Comparison of ENCODE assay signal across 8 cellular contexts in genomic region chr16:67928561-67929364, GRCh38. TPM values are rescaled to one million over a fixed set of nuclear protein-coding genes. Genes with fewer than 3 reads are reported as not detected.
A peak's percentile ranks its signal among the peaks of the same experiment; 100 is the strongest.
DNase-seq lines count a peak whose midpoint lies in the region; ATAC-seq and TF ChIP-seq lines count a peak whose summit lies in the region.

No MANE protein-coding gene starts in this region.

- peaks cover 1% of the 10 kb centered on the region for H3K4me1 Mint-ChIP-seq in Caco-2 (ENCODE audit: low read depth, unreplicated experiment)
- peaks cover 2% of the 10 kb centered on the region for H3K4me1 Mint-ChIP-seq in activated CD4-positive, alpha-beta memory T cell treated with anti-CD3 and anti-CD28 coated beads, Interleukin-2, amount 10 ng/mL, durations not matched to agents 7 days and 5 days

- no peaks in the 10 kb centered on the region for H3K9me3 ChIP-seq in Caco-2

- H3K27ac Mint-ChIP-seq in Caco-2 (ENCODE audit: unreplicated experiment) = no peak overlapping the region
- no peak overlapping the region for H3K27ac Mint-ChIP-seq in activated CD4-positive, alpha-beta memory T cell treated with anti-CD3 and anti-CD28 coated beads, Interleukin-2, amount 10 ng/mL, durations not matched to agents 7 days and 5 days

- CTCF ChIA-PET in Caco-2 (lab: Charles Lee) = interaction anchor here (0.8 to 2.3 kb wide), 3 partner anchors 13 to 112 kb away, joined by 3 to 9 read pairs (median 3); no protein-coding TSS in a partner anchor
- CTCF ChIA-PET in HEK293T (lab: Yijun Ruan, JAX) = interaction anchor here (0.9 to 1.4 kb wide), 2 partner anchors 45 to 49 kb away, joined by 4 to 6 read pairs; no protein-coding TSS in a partner anchor
- CTCF ChIA-PET in activated CD4-positive, alpha-beta memory T cell treated with anti-CD3 and anti-CD28 coated beads, Interleukin-2, amount 10 ng/mL, durations not matched to agents 7 days and 5 days (lab: Charles Lee) = interaction anchor here (0.8 to 2.2 kb wide), 11 partner anchors 8 to 112 kb away, joined by 3 to 14 read pairs (median 4); no protein-coding TSS in a partner anchor

- POLR2A ChIA-PET in Caco-2 (lab: Charles Lee) (no interaction called here), HEK293T (lab: Yijun Ruan, JAX) (no interaction called here)
- POLR2A ChIA-PET in activated CD4-positive, alpha-beta memory T cell treated with anti-CD3 and anti-CD28 coated beads, Interleukin-2, amount 10 ng/mL, durations not matched to agents 7 days and 5 days (lab: Charles Lee) = interaction anchor here (0.9 kb wide), 2 partner anchors 39 to 46 kb away, joined by 3 read pairs; no protein-coding TSS in a partner anchor

- peaks cover 8% of the 10 kb centered on the region for H3K36me3 ChIP-seq in Caco-2 (ENCODE audit: control insufficient read depth, insufficient read depth, low read length)

- TSS peak; percentile 14 for BruUV-seq in Caco-2 (replicated peaks; lab: Mats Ljungman, UMichigan)

- DNase-seq in Caco-2 (peak; percentile 85 to 88), HEK293T (ENCODE audit: extremely low spot score) (peak; percentile 82), NCI-H748 (lab: John Stamatoyannopoulos, UW; ENCODE audit: unreplicated experiment) (peak; percentile 66), ecto neural progenitor cell (ENCODE audit: low spot score) (peak; percentile 76), middle frontal gyrus (ENCODE audit: extremely low spot score, low spot score) (peak; percentile 75)
- DNase-seq in activated CD4-positive, alpha-beta memory T cell treated with anti-CD3 and anti-CD28 coated beads, Interleukin-2, amount 10 ng/mL, durations not matched to agents 7 days and 5 days = peak; percentile 82
- peak; percentile 41 to 58 for DNase-seq in stimulated activated CD8-positive, alpha-beta memory T cell treated with anti-CD3 and anti-CD28 coated beads, Interleukin-4, amount 100 ng/mL, for 4 hours (ENCODE audit: low read depth in 2 of 2, low spot score in 1 of 2)

- no peaks in the 10 kb centered on the region for H3K27me3 ChIP-seq in Caco-2 (replicated peaks; ENCODE audit: control insufficient read depth, insufficient read depth, low read length)

- peak; percentile 82 to 98 for TF ChIP-seq CTCF in Caco-2 (IDR thresholded peaks at IDR 0.05; ENCODE audit: insufficient read depth in 1 of 2, low read depth in 1 of 2, low read length in 1 of 2, severe bottlenecking in 1 of 2, unreplicated experiment in 1 of 2)

- no peak for ATAC-seq in GM21423 (IDR thresholded peaks at IDR 0.05; ENCODE audit: unreplicated experiment)

- no peak overlapping the region for H3K4me3 Mint-ChIP-seq in Caco-2 (ENCODE audit: unreplicated experiment)
- no peak overlapping the region for H3K4me3 Mint-ChIP-seq in activated CD4-positive, alpha-beta memory T cell treated with anti-CD3 and anti-CD28 coated beads, Interleukin-2, amount 10 ng/mL, durations not matched to agents 7 days and 5 days

- no peaks in the 10 kb centered on the region for H3K27me3 Mint-ChIP-seq in Caco-2 (ENCODE audit: insufficient read depth, unreplicated experiment)
- H3K27me3 Mint-ChIP-seq in activated CD4-positive, alpha-beta memory T cell treated with anti-CD3 and anti-CD28 coated beads, Interleukin-2, amount 10 ng/mL, durations not matched to agents 7 days and 5 days = no peaks in the 10 kb centered on the region

- H3K4me1 ChIP-seq in Caco-2 = peaks cover under 1% of the 10 kb centered on the region; the same call in 1 of the 2 replicates

- intact Hi-C loops in Caco-2 (cut with micrococcal nuclease; ENCODE audit: unreplicated experiment) = loop anchor here (1.0 kb wide), 3 partner anchors 45 to 256 kb away; no protein-coding TSS in a partner anchor

- peaks cover 29% of the 10 kb centered on the region for H3K36me3 Mint-ChIP-seq in Caco-2 (ENCODE audit: insufficient read depth, unreplicated experiment)
- peaks cover 20% of the 10 kb centered on the region for H3K36me3 Mint-ChIP-seq in activated CD4-positive, alpha-beta memory T cell treated with anti-CD3 and anti-CD28 coated beads, Interleukin-2, amount 10 ng/mL, durations not matched to agents 7 days and 5 days (ENCODE audit: low read depth)

- no peak overlapping the region for H3K4me3 ChIP-seq in Caco-2 (ENCODE audit: low read depth, low read length)

- no peaks in the 10 kb centered on the region for H3K9me3 Mint-ChIP-seq in Caco-2 (ENCODE audit: unreplicated experiment)
- H3K9me3 Mint-ChIP-seq in activated CD4-positive, alpha-beta memory T cell treated with anti-CD3 and anti-CD28 coated beads, Interleukin-2, amount 10 ng/mL, durations not matched to agents 7 days and 5 days = no peaks in the 10 kb centered on the region

TF ChIP-seq in HEK293T, 16 proteins besides CTCF, POLR2A, EP300 and RAD21:
- TF ChIP-seq SP1 (IDR thresholded peaks at IDR 0.05) (no peak), FOXM1 (IDR thresholded peaks at IDR 0.05; ENCODE audit: borderline replicate concordance) (no peak), FOXA1 (IDR thresholded peaks at IDR 0.05) (no peak), NFRKB (IDR thresholded peaks at IDR 0.05) (no peak), BHLHE40 (IDR thresholded peaks at IDR 0.05; ENCODE audit: borderline replicate concordance) (no peak), L3MBTL2 (conservative IDR thresholded peaks at IDR 0.05) (no peak), ZNF384 (IDR thresholded peaks at IDR 0.05) (no peak), HDGF (IDR thresholded peaks at IDR 0.05; ENCODE audit: borderline replicate concordance) (no peak), ARNT (IDR thresholded peaks at IDR 0.05) (no peak), ELF4 (IDR thresholded peaks at IDR 0.05) (no peak), LEF1 (IDR thresholded peaks at IDR 0.05; ENCODE audit: borderline replicate concordance) (no peak), CTBP1 (IDR thresholded peaks at IDR 0.05; ENCODE audit: borderline replicate concordance) (no peak), TARDBP (IDR thresholded peaks at IDR 0.05) (no peak), SUZ12 (IDR thresholded peaks at IDR 0.05) (no peak), FOXK2 (IDR thresholded peaks at IDR 0.05) (no peak)
- TF ChIP-seq, protein P1, sequence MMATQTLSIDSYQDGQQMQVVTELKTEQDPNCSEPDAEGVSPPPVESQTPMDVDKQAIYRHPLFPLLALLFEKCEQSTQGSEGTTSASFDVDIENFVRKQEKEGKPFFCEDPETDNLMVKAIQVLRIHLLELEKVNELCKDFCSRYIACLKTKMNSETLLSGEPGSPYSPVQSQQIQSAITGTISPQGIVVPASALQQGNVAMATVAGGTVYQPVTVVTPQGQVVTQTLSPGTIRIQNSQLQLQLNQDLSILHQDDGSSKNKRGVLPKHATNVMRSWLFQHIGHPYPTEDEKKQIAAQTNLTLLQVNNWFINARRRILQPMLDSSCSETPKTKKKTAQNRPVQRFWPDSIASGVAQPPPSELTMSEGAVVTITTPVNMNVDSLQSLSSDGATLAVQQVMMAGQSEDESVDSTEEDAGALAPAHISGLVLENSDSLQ (IDR thresholded peaks at IDR 0.05) = no peak

RNA-seq across cellular contexts. Expression of gene CTRL, which starts 2.9 kb away (rescaled TPM):
- 0.66 and 2.3 TPM in 2 replicates for total RNA-seq in Caco-2 (2022)
- 1 to 10 TPM; 4.5 to 5.0 TPM for total RNA-seq in activated CD4-positive, alpha-beta memory T cell treated with anti-CD3 and anti-CD28 coated beads, Interleukin-2, amount 10 ng/mL, durations not matched to agents 7 days and 5 days

RNA-seq across cellular contexts. Expression of gene PSMB10, which starts 7.9 kb away (rescaled TPM):
- 26.9 and 31.6 TPM in 2 replicates for total RNA-seq in Caco-2 (2022)
- total RNA-seq in activated CD4-positive, alpha-beta memory T cell treated with anti-CD3 and anti-CD28 coated beads, Interleukin-2, amount 10 ng/mL, durations not matched to agents 7 days and 5 days = 100 to 1,000 TPM; 236 to 241 TPM

RNA-seq across cellular contexts. Expression of gene LCAT, which starts 15.2 kb away (rescaled TPM):
- total RNA-seq in Caco-2 (2022) = 26.3 and 33.3 TPM in 2 replicates
- total RNA-seq in activated CD4-positive, alpha-beta memory T cell treated with anti-CD3 and anti-CD28 coated beads, Interleukin-2, amount 10 ng/mL, durations not matched to agents 7 days and 5 days = 10 to 100 TPM; 10.7 to 14.8 TPM

RNA-seq across cellular contexts. Expression of gene PSKH1, which starts 35.7 kb away (rescaled TPM):
- total RNA-seq in Caco-2 (2022) = 35.1 and 41.3 TPM in 2 replicates
- total RNA-seq in activated CD4-positive, alpha-beta memory T cell treated with anti-CD3 and anti-CD28 coated beads, Interleukin-2, amount 10 ng/mL, durations not matched to agents 7 days and 5 days = 10 to 100 TPM; 19.0 TPM

RNA-seq across cellular contexts. Expression of gene SLC12A4, which starts 39.7 kb away (rescaled TPM):
- 97.0 and 107 TPM in 2 replicates for total RNA-seq in Caco-2 (2022)
- 10 to 100 TPM; 37.9 to 40.0 TPM for total RNA-seq in activated CD4-positive, alpha-beta memory T cell treated with anti-CD3 and anti-CD28 coated beads, Interleukin-2, amount 10 ng/mL, durations not matched to agents 7 days and 5 days
